Comparison of ENCODE assay signal across 7 cellular contexts in the genomic region with DNA sequence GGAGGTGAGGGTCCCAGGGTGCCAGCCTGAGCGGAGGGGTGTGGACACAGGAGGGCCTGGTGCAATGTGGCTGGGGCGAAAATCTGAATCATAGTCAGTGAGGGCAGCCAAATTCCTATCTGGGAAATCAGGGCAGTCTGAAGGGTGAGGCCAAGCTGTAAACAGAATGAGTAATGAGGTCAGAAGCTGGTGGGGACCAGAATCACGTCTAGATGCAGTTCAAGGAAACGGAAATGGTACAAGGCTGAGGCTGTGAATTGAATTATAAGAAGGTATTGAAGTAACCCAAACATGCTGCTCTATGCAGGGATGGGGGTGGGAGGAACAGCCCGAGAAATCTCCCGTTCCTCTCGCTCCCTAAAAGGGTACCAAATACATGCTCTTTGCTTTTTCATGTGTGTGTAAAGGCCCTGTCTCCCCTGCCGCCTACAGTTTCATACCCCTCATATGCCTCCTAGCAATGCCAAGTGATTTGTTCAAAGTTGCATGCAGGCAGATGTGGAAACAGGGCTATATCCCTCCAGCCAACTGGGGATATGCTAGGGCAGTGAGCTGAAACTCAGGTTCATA. TPM values are rescaled to one million over a fixed set of nuclear protein-coding genes. Genes with fewer than 3 reads are reported as not detected.
A peak's percentile ranks its signal among the peaks of the same experiment; 100 is the strongest.
DNase-seq lines count a peak whose midpoint lies in the region; ATAC-seq and FAIRE-seq lines count a peak whose summit lies in the region.

No MANE protein-coding gene starts in this region.

- FAIRE-seq in HTR-8/SVneo (lab: Jason Lieb, UNC) = peak; percentile 58

- H3K36me3 Mint-ChIP-seq in activated T-helper 17 cell treated with anti-CD3 and anti-CD28 coated beads, Interleukin-2, amount 50 U/mL, for 72 hours (ENCODE audit: low read depth) = no peaks in the 10 kb centered on the region

- peak overlapping the region; percentile 75 for H3K4me3 Mint-ChIP-seq in activated T-helper 17 cell treated with anti-CD3 and anti-CD28 coated beads, Interleukin-2, amount 50 U/mL, for 72 hours

- peak overlapping the region; percentile 67 for H3K4me2 ChIP-seq in skeletal muscle satellite cell (ENCODE audit: low read length)

- H3K9ac ChIP-seq in skeletal muscle satellite cell (ENCODE audit: low read depth, low read length) = peak overlapping the region; percentile 75

- H3K9me3 Mint-ChIP-seq in activated T-helper 17 cell treated with anti-CD3 and anti-CD28 coated beads, Interleukin-2, amount 50 U/mL, for 72 hours = no peaks in the 10 kb centered on the region

- peak overlapping the region; percentile 94 for H3K27ac Mint-ChIP-seq in activated T-helper 17 cell treated with anti-CD3 and anti-CD28 coated beads, Interleukin-2, amount 50 U/mL, for 72 hours

- intact Hi-C loops in left cardiac atrium (cut with DNase I) = loop anchor here in 1 of 2 donors (5.0 kb wide), 1 partner anchor 38 kb away; the partner anchor contains the start of gene PIM1

- ATAC-seq in activated T-helper 17 cell treated with anti-CD3 and anti-CD28 coated beads, Interleukin-2, amount 50 U/mL, for 72 hours (replicated peaks) = peak; percentile 69
- ATAC-seq in left cardiac atrium = peak; percentile 7 to 65
- ATAC-seq in HG02571 (IDR thresholded peaks at IDR 0.05; ENCODE audit: unreplicated experiment) = no peak

- H3K4me3 ChIP-seq in skeletal muscle satellite cell (ENCODE audit: low read length) = peak overlapping the region; percentile 14

- H3K4me1 ChIP-seq in skeletal muscle satellite cell (ENCODE audit: control insufficient read depth, insufficient read depth, low read length) = peaks cover 60% of the 10 kb centered on the region

- no peaks in the 10 kb centered on the region for H3K36me3 ChIP-seq in skeletal muscle satellite cell (ENCODE audit: insufficient read depth, low read length)

- H3K27me3 ChIP-seq in skeletal muscle satellite cell (ENCODE audit: control insufficient read depth, insufficient read depth, low read length) = no peaks in the 10 kb centered on the region

- H3K4me1 Mint-ChIP-seq in activated T-helper 17 cell treated with anti-CD3 and anti-CD28 coated beads, Interleukin-2, amount 50 U/mL, for 72 hours = peaks cover 39% of the 10 kb centered on the region

- no peaks in the 10 kb centered on the region for H3K27me3 Mint-ChIP-seq in activated T-helper 17 cell treated with anti-CD3 and anti-CD28 coated beads, Interleukin-2, amount 50 U/mL, for 72 hours

- DNase-seq in HTR-8/SVneo (ENCODE audit: insufficient read length, low spot score) (peak; percentile 90), left cardiac atrium (peak; percentile 40), SHP77 (lab: John Stamatoyannopoulos, UW) (no peak), NCI-H748 (lab: John Stamatoyannopoulos, UW; ENCODE audit: unreplicated experiment) (no peak)

- no peaks in the 10 kb centered on the region for H3K9me3 ChIP-seq in skeletal muscle satellite cell (replicated peaks; ENCODE audit: low read length)

RNA-seq across cellular contexts. Expression of gene PIM1, which starts 35.2 kb away (rescaled TPM):
- total RNA-seq in activated T-helper 17 cell treated with anti-CD3 and anti-CD28 coated beads, Interleukin-2, amount 50 U/mL, for 72 hours = 100 to 1,000 TPM; 246 to 403 TPM
- 100 to 1,000 TPM in 1 of 2 donors, 10 to 100 TPM in 1; 41.7 to 101 TPM for total RNA-seq in left cardiac atrium
- total RNA-seq in skeletal muscle satellite cell (2012; rRNA removed) = 2.2 and 3.0 TPM in 2 replicates

Comparison
In these comparisons a context has a peak if more than half of its experiments do, and no peak if none do; other contexts are left out.
1. DNase-seq: peak in HTR-8/SVneo (single experiment) and left cardiac atrium (single experiment); none in SHP77 (0 of 2) and NCI-H748 (single experiment).